Comparison of ENCODE assay signal across 8 cellular contexts in genomic region chr10:89213191-89213808, GRCh38. TPM values are rescaled to one million over a fixed set of nuclear protein-coding genes. Genes with fewer than 3 reads are reported as not detected.
DNase-seq lines count a peak whose midpoint lies in the region; ATAC-seq and TF ChIP-seq lines count a peak whose summit lies in the region.

No MANE protein-coding gene starts in this region.

- peaks cover 6 to 14% of the 10 kb centered on the region in 2 donors for H3K4me1 ChIP-seq in left lung

- peaks cover 0 to 18% of the 10 kb centered on the region in 2 donors for H3K27me3 ChIP-seq in left lung

- H3K4me3 ChIP-seq in left lung = no peak overlapping the region

- peak; percentile 42 to 66 for TF ChIP-seq CTCF in left lung (IDR thresholded peaks at IDR 0.05)

- ATAC-seq in left lung (peak; percentile 78), GM19351 (IDR thresholded peaks at IDR 0.05; ENCODE audit: unreplicated experiment) (no peak), GM21526 (IDR thresholded peaks at IDR 0.05; ENCODE audit: low FRiP score, unreplicated experiment) (no peak)

- peak; percentile 10 for DNase-seq in NCI-H2196 (lab: John Stamatoyannopoulos, UW; ENCODE audit: unreplicated experiment)
- no peak for DNase-seq in NCI-H2196 treated with DMSO at 0.1 percent for 48 hours (lab: John Stamatoyannopoulos, UW; ENCODE audit: unreplicated experiment)
- DNase-seq in NCI-H69 (lab: John Stamatoyannopoulos, UW) = peak; percentile 17
- peak; percentile 36 for DNase-seq in central memory CD4-positive, alpha-beta T cell
- DNase-seq in left lung = no peak
- DNase-seq in mucosa of gallbladder (ENCODE audit: low spot score) = no peak

- no peak overlapping the region for H3K27ac ChIP-seq in left lung

- H3K9me3 ChIP-seq in left lung = no peaks in the 10 kb centered on the region

- intact Hi-C loops in left lung (cut with DNase I) = loop anchor here in 1 of 2 donors (2.0 kb wide), 1 partner anchor 182 kb away; no protein-coding TSS in a partner anchor

- no peaks in the 10 kb centered on the region for H3K36me3 ChIP-seq in left lung

RNA-seq across cellular contexts. Expression of gene CH25H, which starts 6.2 kb away (rescaled TPM):
- total RNA-seq in left lung (10 to 100 TPM in 1 of 2 donors, 1 to 10 TPM in 1; 9.8 to 14.7 TPM), mucosa of gallbladder (4.0 TPM)

RNA-seq across cellular contexts. Expression of gene LIPA, which starts 38.3 kb away (rescaled TPM):
- total RNA-seq in left lung (100 to 1,000 TPM; 117 to 137 TPM), mucosa of gallbladder (62.0 TPM)

Comparison
In these comparisons a context has a peak if more than half of its experiments do, and no peak if none do; other contexts are left out.
1. DNase-seq: peak in NCI-H2196 (single experiment), NCI-H69 (single experiment) and central memory CD4-positive, alpha-beta T cell (single experiment); none in NCI-H2196 treated with DMSO at 0.1 percent for 48 hours (single experiment), left lung (0 of 2) and mucosa of gallbladder (single experiment).